In genomic region chr15:31489801-31490646, GRCh38 we compare ENCODE assay signal across 8 cellular contexts.
A peak's percentile ranks its signal among the peaks of the same experiment; 100 is the strongest.
DNase-seq lines count a peak whose midpoint lies in the region; ATAC-seq, FAIRE-seq and TF ChIP-seq lines count a peak whose summit lies in the region.

No MANE protein-coding gene starts in this region.

- TF ChIP-seq POLR2A in ovary (IDR thresholded peaks at IDR 0.05): no peak

- intact Hi-C loops in ovary (cut with DNase I): loop anchor here (5.0 to 10.0 kb wide), 6 partner anchors 125 to 825 kb away; partner anchors contain the start of gene KLF13 (in 1 of the 4)

- H3K27me3 ChIP-seq in ovary: no peaks in the 10 kb centered on the region

- TF ChIP-seq CTCF in ovary (IDR thresholded peaks at IDR 0.05): peak; percentile 53 to 77 (median 76)

- TF ChIP-seq EP300 in ovary (IDR thresholded peaks at IDR 0.05): no peak

- no peaks in the 10 kb centered on the region for H3K36me3 ChIP-seq in ovary

- no peak overlapping the region for H3K4me3 ChIP-seq in ovary

- H3K4me1 ChIP-seq in ovary (ENCODE audit: insufficient read depth): no peaks in the 10 kb centered on the region

- DNase-seq in AG08396 (ENCODE audit: low spot score) (peak; percentile 82), GDM1 (lab: John Stamatoyannopoulos, UW) (peak; percentile 44), NCI-H226 (peak; percentile 6), frontal cortex (ENCODE audit: low spot score in 2 of 2) (peak; percentile 64 to 71), ovary (peak in 1 of 5 donors; percentile 41), HK-2 (ENCODE audit: unreplicated experiment) (no peak)
- peak; percentile 52 for DNase-seq in activated T-cell treated with anti-CD3 and anti-CD28 coated beads, Interleukin-2, amount 50 U/mL, for 1 hour

- peaks cover 0 to 3% of the 10 kb centered on the region in 2 donors for H3K9me3 ChIP-seq in ovary

- H3K27ac ChIP-seq in ovary: no peak overlapping the region

- ATAC-seq in GM18519 (IDR thresholded peaks at IDR 0.05; ENCODE audit: low FRiP score, unreplicated experiment): no peak

- 38 to 52% (median 42%) methylated on average over 12 of the region's 12 CpGs for WGBS in ovary, 3 donors

- no peak for FAIRE-seq in frontal cortex (lab: Jason Lieb, UNC)
